ENCODE assay signal across 9 cellular contexts in genomic region chr9:34988218-34989055, GRCh38. TPM values are rescaled to one million over a fixed set of nuclear protein-coding genes. Genes with fewer than 3 reads are reported as not detected.
A peak's percentile ranks its signal among the peaks of the same experiment; 100 is the strongest.
DNase-seq lines count a peak whose midpoint lies in the region; ATAC-seq and TF ChIP-seq lines count a peak whose summit lies in the region.
"Had no signal": no experiment of that assay in that cellular context is flagged by ENCODE, and none has a peak within 500 bp of the region (broad histone marks: within the 10 kb centered on the region; RNA-seq: fewer than 3 reads in every experiment).

No MANE protein-coding gene starts in this region.

- WGBS in heart right ventricle, 2 donors = 13% methylated on average over 29 of the region's 29 CpGs

- no peaks in the 10 kb centered on the region for H3K9me3 Mint-ChIP-seq in CD4-positive, alpha-beta memory T cell
- H3K9me3 Mint-ChIP-seq in progenitor cell of endocrine pancreas (ENCODE audit: low read depth) = no peaks in the 10 kb centered on the region

- no peaks in the 10 kb centered on the region for H3K9me3 ChIP-seq in CD4-positive, alpha-beta memory T cell (ENCODE audit: control insufficient read depth in 1 of 2, low read length in 2 of 2)
- H3K9me3 ChIP-seq in MG63 (no peaks in the 10 kb centered on the region), heart right ventricle (no peaks in the 10 kb centered on the region)

- CTCF ChIA-PET in CD4-positive, alpha-beta memory T cell (lab: Charles Lee; ENCODE audit: partially characterized antibody) = no interaction called here

- H3K36me3 Mint-ChIP-seq in CD4-positive, alpha-beta memory T cell = peaks cover 0 to 1% of the 10 kb centered on the region in 2 donors
- peaks cover 4% of the 10 kb centered on the region for H3K36me3 Mint-ChIP-seq in progenitor cell of endocrine pancreas (ENCODE audit: insufficient read depth)

- POLR2A ChIA-PET in CD4-positive, alpha-beta memory T cell (lab: Charles Lee; ENCODE audit: partially characterized antibody) = interaction anchor here (1.2 to 4.0 kb wide), 4 partner anchors 84 to 114 kb away, joined by 5 to 19 read pairs (median 8); partner anchors contain the start of genes FANCG, STOML2 and VCP

- H3K27me3 Mint-ChIP-seq in CD4-positive, alpha-beta memory T cell = no peaks in the 10 kb centered on the region
- peaks cover 14% of the 10 kb centered on the region for H3K27me3 Mint-ChIP-seq in progenitor cell of endocrine pancreas

- ATAC-seq in heart right ventricle (no peak), GM21737 (IDR thresholded peaks at IDR 0.05; ENCODE audit: unreplicated experiment) (no peak), HG03139 (IDR thresholded peaks at IDR 0.05; ENCODE audit: unreplicated experiment) (no peak)

- H3K4me1 ChIP-seq in CD4-positive, alpha-beta memory T cell (ENCODE audit: insufficient read depth, low read length) = peaks cover 51% of the 10 kb centered on the region
- H3K4me1 ChIP-seq in heart right ventricle = peaks cover 14 to 61% (median 41%) of the 10 kb centered on the region in 9 donors

- peak overlapping the region; percentile 84 to 95 (median 94) for H3K27ac Mint-ChIP-seq in CD4-positive, alpha-beta memory T cell
- peak overlapping the region; percentile 99 for H3K27ac Mint-ChIP-seq in progenitor cell of endocrine pancreas

- no peaks in the 10 kb centered on the region for H3K36me3 ChIP-seq in CD4-positive, alpha-beta memory T cell (ENCODE audit: insufficient read depth, low read length)
- H3K36me3 ChIP-seq in MG63 (no peaks in the 10 kb centered on the region), heart right ventricle (no peaks in the 10 kb centered on the region)

- peaks cover 36 to 67% (median 54%) of the 10 kb centered on the region in 4 donors for H3K4me1 Mint-ChIP-seq in CD4-positive, alpha-beta memory T cell
- peaks cover 18% of the 10 kb centered on the region for H3K4me1 Mint-ChIP-seq in progenitor cell of endocrine pancreas (ENCODE audit: low read depth)

- H3K4me3 ChIP-seq in CD4-positive, alpha-beta memory T cell (ENCODE audit: low read length in 2 of 2) = peak overlapping the region; percentile 47 to 83
- H3K4me3 ChIP-seq in MG63 (peak overlapping the region; percentile 63), heart right ventricle (peak overlapping the region; percentile 37 to 91 (median 77))

- no peak for TF ChIP-seq CTCF in heart right ventricle (IDR thresholded peaks at IDR 0.05)
- no peak for TF ChIP-seq CTCF in progenitor cell of endocrine pancreas (IDR thresholded peaks at IDR 0.05; ENCODE audit: unreplicated experiment)

- DNase-seq in CD4-positive, alpha-beta memory T cell = peak; percentile 29 to 74 (median 43)
- DNase-seq in MG63 (no peak), heart right ventricle (peak in 1 of 2 donors; percentile 64), progenitor cell of endocrine pancreas (ENCODE audit: low spot score, unreplicated experiment) (no peak), AML-193 (lab: John Stamatoyannopoulos, UW) (no peak)
- peak; percentile 35 for DNase-seq in activated naive CD4-positive, alpha-beta T cell treated with anti-CD3 and anti-CD28 coated beads, Interleukin-2, amount 50 U/mL, for 16 hours

- peak overlapping the region; percentile 90 to 99 (median 94) for H3K4me3 Mint-ChIP-seq in CD4-positive, alpha-beta memory T cell
- H3K4me3 Mint-ChIP-seq in progenitor cell of endocrine pancreas (ENCODE audit: low read depth) = peak overlapping the region; percentile 98

- H3K27ac ChIP-seq in CD4-positive, alpha-beta memory T cell (ENCODE audit: low read depth, low read length) = peak overlapping the region; percentile 69
- H3K27ac ChIP-seq in heart right ventricle = peak overlapping the region; percentile 44 to 98 (median 88)

- intact Hi-C loops in CD4-positive, alpha-beta memory T cell (cut with micrococcal nuclease) = loop anchor here (1.0 to 5.0 kb wide), 8 partner anchors 84 to 1961 kb away; partner anchors contain the start of genes CCDC107, DNAJA1, PIGO and RMRP
- intact Hi-C loops in heart right ventricle (cut with DNase I) = loop anchor here in 5 of 10 donors (5.0 to 10.0 kb wide), 5 partner anchors 84 to 496 kb away; partner anchors contain the start of genes VCP (in 2 of the 5) and PIGO (in 1 of the 5)

- no peaks in the 10 kb centered on the region for H3K27me3 ChIP-seq in CD4-positive, alpha-beta memory T cell (ENCODE audit: insufficient read depth, low read length)
- H3K27me3 ChIP-seq in MG63 = no peaks in the 10 kb centered on the region
- H3K27me3 ChIP-seq in heart right ventricle = no peaks in the 10 kb centered on the region

RNA-seq across cellular contexts. Expression of gene DNAJB5, which starts 1.1 kb away (rescaled TPM):
- under 1 TPM; 0.73 to 0.97 TPM for total RNA-seq in CD4-positive, alpha-beta memory T cell
- polyA plus RNA-seq in CD4-positive, alpha-beta memory T cell = 1 to 10 TPM in 1 of 2 donors, under 1 TPM in 1; 0.91 to 2.2 TPM
- 3.7 and 4.1 TPM in 2 replicates for total RNA-seq in MG63 (2014; rRNA removed; shearing (Covaris generic); ENCODE audit: low replicate concordance)
- total RNA-seq in heart right ventricle (100 to 1,000 TPM in 3 of 10 donors, 10 to 100 TPM in 7; 49.0 to 206 (median 85.1) TPM), progenitor cell of endocrine pancreas (12.4 and 15.4 TPM in 2 replicates)
- 100 to 1,000 TPM in 1 of 2 donors, 10 to 100 TPM in 1; 44.0 to 107 TPM for polyA plus RNA-seq in heart right ventricle

RNA-seq across cellular contexts. Expression of gene PHF24, which starts 30.4 kb away (rescaled TPM):
- total RNA-seq in CD4-positive, alpha-beta memory T cell = not detected
- polyA plus RNA-seq in CD4-positive, alpha-beta memory T cell = not detected
- total RNA-seq in MG63 (2014; rRNA removed; shearing (Covaris generic); ENCODE audit: low replicate concordance) = not detected in 2 replicates
- total RNA-seq in heart right ventricle (1 to 10 TPM in 1 of 10 donors, under 1 TPM in 9; 0.11 to 2.2 (median 0.44) TPM), progenitor cell of endocrine pancreas (0.29 and 0.38 TPM in 2 replicates)
- under 1 TPM; 0.07 to 0.09 TPM for polyA plus RNA-seq in heart right ventricle
- total RNA-seq: LHCN-M2 had no signal

Comparison
In these comparisons a context has a peak if more than half of its experiments do, and no peak if none do; other contexts are left out.
1. DNase-seq: peak in CD4-positive, alpha-beta memory T cell (5 of 5) and activated naive CD4-positive, alpha-beta T cell treated with anti-CD3 and anti-CD28 coated beads, Interleukin-2, amount 50 U/mL, for 16 hours (single experiment); none in MG63 (single experiment), progenitor cell of endocrine pancreas (single experiment) and AML-193 (0 of 2).
2. Peak in every context shown above with its lines, with median percentiles within 50 percentile points of each other: H3K4me3 ChIP-seq.